ENCODE assay signal across 7 cellular contexts in genomic region chr12:124910561-124911478, GRCh38. TPM values are rescaled to one million over a fixed set of nuclear protein-coding genes. Genes with fewer than 3 reads are reported as not detected.
A peak's percentile ranks its signal among the peaks of the same experiment; 100 is the strongest.
DNase-seq lines count a peak whose midpoint lies in the region; ATAC-seq and TF ChIP-seq lines count a peak whose summit lies in the region.

No MANE protein-coding gene starts in this region.

- no peaks in the 10 kb centered on the region for H3K9me3 ChIP-seq in iPS-20b (ENCODE audit: insufficient read depth, low read depth, low read length)
- H3K9me3 ChIP-seq in stomach: no peaks in the 10 kb centered on the region

- peaks cover 31% of the 10 kb centered on the region for H3K27me3 Mint-ChIP-seq in GM23338 (ENCODE audit: insufficient read depth, low read depth, poor library complexity)
- H3K27me3 Mint-ChIP-seq in activated T-helper 17 cell treated with anti-CD3 and anti-CD28 coated beads, Interleukin-2, amount 50 U/mL, for 72 hours: no peaks in the 10 kb centered on the region

- H3K36me3 Mint-ChIP-seq in GM23338 (ENCODE audit: low read depth): peaks cover 43% of the 10 kb centered on the region
- peaks cover 70% of the 10 kb centered on the region for H3K36me3 Mint-ChIP-seq in activated T-helper 17 cell treated with anti-CD3 and anti-CD28 coated beads, Interleukin-2, amount 50 U/mL, for 72 hours (ENCODE audit: low read depth)

- peak; percentile 39 for DNase-seq in GM23338 (ENCODE audit: low spot score)
- DNase-seq in stomach: no peak
- DNase-seq in NCI-H82 (lab: John Stamatoyannopoulos, UW): no peak
- no peak for DNase-seq in HK-2 (ENCODE audit: unreplicated experiment)

- WGBS in stomach, 5 donors: 48 to 65% (median 56%) methylated on average over 9 of the region's 9 CpGs

- H3K36me3 ChIP-seq in GM23338 (ENCODE audit: insufficient read depth) (peaks cover 8% of the 10 kb centered on the region; the same call in 1 of the 2 replicates), iPS-20b (ENCODE audit: insufficient read depth, low read depth, low read length) (peaks cover 42% of the 10 kb centered on the region), stomach (peaks cover 17 to 35% (median 31%) of the 10 kb centered on the region in 4 donors)

- no peak overlapping the region for H3K9ac ChIP-seq in iPS-20b (ENCODE audit: low read depth, low read length)

- H4K20me1 ChIP-seq in GM23338 (replicated peaks; ENCODE audit: insufficient read depth): peaks cover 15% of the 10 kb centered on the region

- H3K4me2 ChIP-seq in GM23338: no peak overlapping the region

- H2AFZ ChIP-seq in GM23338: no peak overlapping the region

- no peaks in the 10 kb centered on the region for H3K27me3 ChIP-seq in GM23338 (ENCODE audit: insufficient read depth)
- no peaks in the 10 kb centered on the region for H3K27me3 ChIP-seq in iPS-20b (ENCODE audit: insufficient read depth, low read length)
- no peaks in the 10 kb centered on the region for H3K27me3 ChIP-seq in stomach

- H3K79me2 ChIP-seq in GM23338 (replicated peaks; ENCODE audit: insufficient read depth): peaks cover 28% of the 10 kb centered on the region

- ATAC-seq in GM23338 (peak; percentile 2; the same call in 1 of the 3 replicates), HG02938 (IDR thresholded peaks at IDR 0.05; ENCODE audit: unreplicated experiment) (no peak)
- no peak for ATAC-seq in activated T-helper 17 cell treated with anti-CD3 and anti-CD28 coated beads, Interleukin-2, amount 50 U/mL, for 72 hours (replicated peaks)

- intact Hi-C loops in stomach (cut with DNase I; ENCODE audit: low total_unique reads): no loop called here

- peaks cover 32% of the 10 kb centered on the region for H3K4me1 Mint-ChIP-seq in GM23338
- H3K4me1 Mint-ChIP-seq in activated T-helper 17 cell treated with anti-CD3 and anti-CD28 coated beads, Interleukin-2, amount 50 U/mL, for 72 hours: peaks cover 45% of the 10 kb centered on the region

- no peak overlapping the region for H3K4me3 ChIP-seq in GM23338
- H3K4me3 ChIP-seq in iPS-20b (ENCODE audit: low read length): peak overlapping the region; percentile 1; the same call in 1 of the 2 replicates
- peak overlapping the region; percentile 23 to 55 (median 40) for H3K4me3 ChIP-seq in stomach

- H3F3A ChIP-seq in GM23338 (replicated peaks; ENCODE audit: low read depth): peaks cover 23% of the 10 kb centered on the region

- H3K27ac ChIP-seq in GM23338 (ENCODE audit: low read depth) (0 out of 2 replicates have a peak overlapping the region, but pooled peaks have one; percentile 42), iPS-20b (ENCODE audit: low read length) (no peak overlapping the region), stomach (peak overlapping the region; percentile 40 to 63 (median 44))

- TF ChIP-seq CTCF in GM23338 (conservative IDR thresholded peaks at IDR 0.05; ENCODE audit: low read depth in 2 of 2): no peak
- TF ChIP-seq CTCF in stomach (IDR thresholded peaks at IDR 0.05): no peak

- peaks cover 18% of the 10 kb centered on the region for H3K9me3 Mint-ChIP-seq in GM23338
- H3K9me3 Mint-ChIP-seq in activated T-helper 17 cell treated with anti-CD3 and anti-CD28 coated beads, Interleukin-2, amount 50 U/mL, for 72 hours: no peaks in the 10 kb centered on the region

- H3K9me2 ChIP-seq in GM23338 (ENCODE audit: insufficient read depth): no peaks in the 10 kb centered on the region

- TF ChIP-seq EP300 in stomach (IDR thresholded peaks at IDR 0.05): no peak

- TF ChIP-seq POLR2A in stomach (IDR thresholded peaks at IDR 0.05): peak in 2 of 4 donors; percentile 29 to 44

- H3K27ac Mint-ChIP-seq in GM23338: no peak overlapping the region
- H3K27ac Mint-ChIP-seq in activated T-helper 17 cell treated with anti-CD3 and anti-CD28 coated beads, Interleukin-2, amount 50 U/mL, for 72 hours: peak overlapping the region; percentile 81

- H3K4me3 Mint-ChIP-seq in GM23338: peak overlapping the region; percentile 31
- H3K4me3 Mint-ChIP-seq in activated T-helper 17 cell treated with anti-CD3 and anti-CD28 coated beads, Interleukin-2, amount 50 U/mL, for 72 hours: peak overlapping the region; percentile 72

- H3K4me1 ChIP-seq in GM23338 (ENCODE audit: insufficient read depth) (peaks cover 11% of the 10 kb centered on the region), iPS-20b (ENCODE audit: insufficient read depth, low read length) (peaks cover 6% of the 10 kb centered on the region; the same call in 1 of the 2 replicates), stomach (peaks cover 29 to 62% (median 57%) of the 10 kb centered on the region in 4 donors)

TF ChIP-seq in GM23338, 12 proteins besides CTCF, POLR2A, EP300 and RAD21:
- TF ChIP-seq ZNF331 (CRISPR knock-in tag; IDR thresholded peaks at IDR 0.05; ENCODE audit: low read depth): no peak
- TF ChIP-seq NANOG (IDR thresholded peaks at IDR 0.05; ENCODE audit: borderline replicate concordance): no peak
- TF ChIP-seq ZNF114 (CRISPR knock-in tag; IDR thresholded peaks at IDR 0.05): no peak
- no peak for TF ChIP-seq REST (IDR thresholded peaks at IDR 0.05; ENCODE audit: unreplicated experiment)
- peak; percentile 31 for TF ChIP-seq POLR2AphosphoS5 (IDR thresholded peaks at IDR 0.05; ENCODE audit: low read depth)
- no peak for TF ChIP-seq CREB1 (CRISPR knock-in tag; IDR thresholded peaks at IDR 0.05; ENCODE audit: low read depth)

RNA-seq across cellular contexts. Expression of gene UBC, which starts 3.6 kb away (rescaled TPM):
- total RNA-seq in GM23338 (2014; rRNA removed; shearing (Covaris generic)): 665 and 754 TPM in 2 replicates
- polyA plus RNA-seq in GM23338 (2016; fragmentation: Nextera tagmentation; extraction: Ambion mirVana): 511 and 519 TPM in 2 replicates
- total RNA-seq in activated T-helper 17 cell treated with anti-CD3 and anti-CD28 coated beads, Interleukin-2, amount 50 U/mL, for 72 hours: 1,000 to 10,000 TPM in 1 of 2 donors, 100 to 1,000 TPM in 1; 955 to 1,030 TPM
- total RNA-seq in stomach: 1,000 to 10,000 TPM in 3 of 5 donors, 100 to 1,000 TPM in 2; 409 to 1,431 (median 1,065) TPM
- 1,000 to 10,000 TPM in 1 of 3 donors, 100 to 1,000 TPM in 2; 875 to 1,080 (median 957) TPM for polyA plus RNA-seq in stomach

RNA-seq across cellular contexts. Expression of gene SCARB1, which starts 47.2 kb away (rescaled TPM):
- 49.3 and 62.5 TPM in 2 replicates for total RNA-seq in GM23338 (2014; rRNA removed; shearing (Covaris generic))
- polyA plus RNA-seq in GM23338 (2016; fragmentation: Nextera tagmentation; extraction: Ambion mirVana) (31.0 TPM in 2 replicates), stomach (10 to 100 TPM in 1 of 3 donors, 1 to 10 TPM in 2; 6.7 to 19.4 (median 9.3) TPM)
- 10 to 100 TPM; 17.9 to 20.9 TPM for total RNA-seq in activated T-helper 17 cell treated with anti-CD3 and anti-CD28 coated beads, Interleukin-2, amount 50 U/mL, for 72 hours
- total RNA-seq in stomach: 10 to 100 TPM in 2 of 5 donors, 1 to 10 TPM in 3; 2.9 to 63.7 (median 8.3) TPM
